ENCODE assay signal across 8 cellular contexts in genomic region chr11:124760205-124760652, GRCh38. TPM values are rescaled to one million over a fixed set of nuclear protein-coding genes. Genes with fewer than 3 reads are reported as not detected.
DNase-seq lines count a peak whose midpoint lies in the region; ATAC-seq lines count a peak whose summit lies in the region.
"Had no signal": no experiment of that assay in that cellular context is flagged by ENCODE, and none has a peak within 500 bp of the region (broad histone marks: within the 10 kb centered on the region; RNA-seq: fewer than 3 reads in every experiment).

No MANE protein-coding gene starts in this region.

- DNase-seq in hepatic stellate cell (ENCODE audit: low spot score) (peak; percentile 77), NCI-H2171 (lab: John Stamatoyannopoulos, UW) (no peak)

- ATAC-seq in GM19324 (IDR thresholded peaks at IDR 0.05; ENCODE audit: low FRiP score, unreplicated experiment), result peak; percentile 21
- peak; percentile 42 for ATAC-seq in HG03571 (IDR thresholded peaks at IDR 0.05; ENCODE audit: unreplicated experiment)
- no peak for ATAC-seq in GM18519 (IDR thresholded peaks at IDR 0.05; ENCODE audit: low FRiP score, unreplicated experiment)
- no peak for ATAC-seq in GM18858 (IDR thresholded peaks at IDR 0.05; ENCODE audit: unreplicated experiment)

- peak overlapping the region; percentile 23 for H3K27ac ChIP-seq in temporal lobe (ENCODE audit: low read depth, low read length)

RNA-seq across cellular contexts. Expression of gene ESAM, which starts 1.9 kb away (rescaled TPM):
- 6.1 TPM for total RNA-seq in temporal lobe
- total RNA-seq: SK-MEL-5 had no signal

RNA-seq across cellular contexts. Expression of gene VSIG2, which starts 8.2 kb away (rescaled TPM):
- total RNA-seq in temporal lobe, result 0.49 TPM
- total RNA-seq: SK-MEL-5 had no signal

RNA-seq across cellular contexts. Expression of gene NRGN, which starts 20.5 kb away (rescaled TPM):
- 1.5 TPM for total RNA-seq in temporal lobe

RNA-seq across cellular contexts. Expression of gene MSANTD2, which starts 40.0 kb away (rescaled TPM):
- 18.7 TPM for total RNA-seq in temporal lobe

Comparison
In these comparisons a context has a peak if more than half of its experiments do, and no peak if none do; other contexts are left out.
1. ATAC-seq: peak in GM19324 (single experiment) and HG03571 (single experiment); none in GM18519 (single experiment) and GM18858 (single experiment).